ENCODE assay signal across 1 cellular context in the genomic region with DNA sequence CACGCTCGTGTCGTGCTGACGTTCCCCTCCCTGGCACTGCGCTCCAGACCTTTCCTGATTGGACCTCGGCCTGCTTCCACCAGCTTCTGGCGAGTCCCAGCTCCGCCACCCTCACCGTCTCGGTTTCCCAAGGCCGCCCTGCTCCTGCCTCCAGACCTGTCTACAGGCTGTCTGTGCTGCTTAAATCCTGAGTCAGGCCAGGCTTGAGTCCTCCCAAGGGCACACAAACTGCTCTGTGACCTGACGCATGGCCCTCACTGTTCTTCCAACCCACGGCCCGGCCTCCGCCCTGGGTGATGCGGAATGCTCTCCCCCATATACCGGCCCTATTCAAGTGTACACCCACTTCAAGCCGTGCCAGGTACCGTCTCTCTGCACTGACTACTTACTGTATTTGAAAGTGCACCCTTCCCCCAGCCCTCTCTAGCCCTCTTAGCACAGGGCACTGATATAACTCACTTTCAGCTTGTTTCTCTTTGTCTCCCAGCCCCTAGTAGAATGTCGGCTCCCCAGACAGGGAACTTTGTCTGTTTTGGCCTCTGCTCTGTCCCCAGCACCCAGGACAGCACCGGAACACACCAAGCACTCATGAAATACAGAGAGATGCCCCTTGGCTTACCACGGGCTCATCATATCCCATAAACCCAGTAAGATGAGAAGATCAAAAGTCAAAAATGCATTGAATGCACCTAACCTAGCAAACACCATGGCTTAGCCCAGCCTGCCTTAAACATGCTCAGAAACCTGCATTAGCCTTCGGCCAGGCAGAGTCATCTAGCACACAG.
TF ChIP-seq lines count a peak whose summit lies in the region.

No MANE protein-coding gene starts in this region.

TF ChIP-seq in Ishikawa, 13 proteins besides CTCF, POLR2A, EP300 and RAD21:
- TF ChIP-seq, protein P1, sequence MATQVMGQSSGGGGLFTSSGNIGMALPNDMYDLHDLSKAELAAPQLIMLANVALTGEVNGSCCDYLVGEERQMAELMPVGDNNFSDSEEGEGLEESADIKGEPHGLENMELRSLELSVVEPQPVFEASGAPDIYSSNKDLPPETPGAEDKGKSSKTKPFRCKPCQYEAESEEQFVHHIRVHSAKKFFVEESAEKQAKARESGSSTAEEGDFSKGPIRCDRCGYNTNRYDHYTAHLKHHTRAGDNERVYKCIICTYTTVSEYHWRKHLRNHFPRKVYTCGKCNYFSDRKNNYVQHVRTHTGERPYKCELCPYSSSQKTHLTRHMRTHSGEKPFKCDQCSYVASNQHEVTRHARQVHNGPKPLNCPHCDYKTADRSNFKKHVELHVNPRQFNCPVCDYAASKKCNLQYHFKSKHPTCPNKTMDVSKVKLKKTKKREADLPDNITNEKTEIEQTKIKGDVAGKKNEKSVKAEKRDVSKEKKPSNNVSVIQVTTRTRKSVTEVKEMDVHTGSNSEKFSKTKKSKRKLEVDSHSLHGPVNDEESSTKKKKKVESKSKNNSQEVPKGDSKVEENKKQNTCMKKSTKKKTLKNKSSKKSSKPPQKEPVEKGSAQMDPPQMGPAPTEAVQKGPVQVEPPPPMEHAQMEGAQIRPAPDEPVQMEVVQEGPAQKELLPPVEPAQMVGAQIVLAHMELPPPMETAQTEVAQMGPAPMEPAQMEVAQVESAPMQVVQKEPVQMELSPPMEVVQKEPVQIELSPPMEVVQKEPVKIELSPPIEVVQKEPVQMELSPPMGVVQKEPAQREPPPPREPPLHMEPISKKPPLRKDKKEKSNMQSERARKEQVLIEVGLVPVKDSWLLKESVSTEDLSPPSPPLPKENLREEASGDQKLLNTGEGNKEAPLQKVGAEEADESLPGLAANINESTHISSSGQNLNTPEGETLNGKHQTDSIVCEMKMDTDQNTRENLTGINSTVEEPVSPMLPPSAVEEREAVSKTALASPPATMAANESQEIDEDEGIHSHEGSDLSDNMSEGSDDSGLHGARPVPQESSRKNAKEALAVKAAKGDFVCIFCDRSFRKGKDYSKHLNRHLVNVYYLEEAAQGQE (IDR thresholded peaks at IDR 0.05; ENCODE audit: low read depth), result peak; percentile 70
- TF ChIP-seq FOXM1 (IDR thresholded peaks at IDR 0.05; ENCODE audit: borderline replicate concordance, low read depth), result no peak
TF ChIP-seq in Ishikawa: peak in this region for 1.
